11 cellular contexts compared by ENCODE assay signal in genomic region chr3:39254806-39255449, GRCh38. TPM values are rescaled to one million over a fixed set of nuclear protein-coding genes. Genes with fewer than 3 reads are reported as not detected.
DNase-seq lines count a peak whose midpoint lies in the region; ATAC-seq, FAIRE-seq and TF ChIP-seq lines count a peak whose summit lies in the region.
"Had no signal": no experiment of that assay in that cellular context is flagged by ENCODE, and none has a peak within 500 bp of the region (broad histone marks: within the 10 kb centered on the region; RNA-seq: fewer than 3 reads in every experiment).

No MANE protein-coding gene starts in this region.

- no TSS peak for BruUV-seq in A673 (replicated peaks; lab: Mats Ljungman, UMichigan)

- CTCF ChIA-PET in A673 (lab: Charles Lee): no interaction called here

- peak; percentile 1 for ATAC-seq in GM18502 (IDR thresholded peaks at IDR 0.05; ENCODE audit: poor library complexity, unreplicated experiment)
- ATAC-seq in foreskin keratinocyte: peak; percentile 72
- ATAC-seq in GM21529 (IDR thresholded peaks at IDR 0.05; ENCODE audit: unreplicated experiment): no peak

- H3K4me1 ChIP-seq in A673 (ENCODE audit: insufficient read depth, low read length, poor library complexity, severe bottlenecking) (no peaks in the 10 kb centered on the region), foreskin keratinocyte (peaks cover 12% of the 10 kb centered on the region), kidney (ENCODE audit: control insufficient read depth in 1 of 2, insufficient read depth in 1 of 2, low read depth in 1 of 2, low read length in 2 of 2) (no peaks in the 10 kb centered on the region)

- H3K27me3 ChIP-seq in A673 (replicated peaks; ENCODE audit: insufficient read depth, low read depth, low read length, poor library complexity) (no peaks in the 10 kb centered on the region), foreskin keratinocyte (peaks cover 39% of the 10 kb centered on the region), H7 (ENCODE audit: control insufficient read depth, insufficient read depth, low read length) (no peaks in the 10 kb centered on the region)
- H3K27me3 ChIP-seq: heart left ventricle had no signal

- H3K9me3 ChIP-seq in A673 (ENCODE audit: low read depth, low read length, poor library complexity, severe bottlenecking) (no peaks in the 10 kb centered on the region), kidney (ENCODE audit: control insufficient read depth in 1 of 2, low read length in 2 of 2) (no peaks in the 10 kb centered on the region)
- H3K9me3 ChIP-seq: heart left ventricle had no signal

- no peak for TF ChIP-seq CTCF in A673 (conservative IDR thresholded peaks at IDR 0.05; ENCODE audit: low read depth, low read length)
- TF ChIP-seq CTCF in foreskin keratinocyte (conservative IDR thresholded peaks at IDR 0.05): no peak
- TF ChIP-seq CTCF in kidney (IDR thresholded peaks at IDR 0.05; ENCODE audit: borderline replicate concordance, extremely low read depth, insufficient read depth): no peak

- H3K27ac ChIP-seq in A673 (ENCODE audit: low read depth, low read length, poor library complexity, severe bottlenecking): no peak overlapping the region
- H3K27ac ChIP-seq in foreskin keratinocyte: no peak overlapping the region
- no peak overlapping the region for H3K27ac ChIP-seq in kidney (ENCODE audit: low read depth in 2 of 2, low read length in 2 of 2)

- POLR2A ChIA-PET in A673 (lab: Charles Lee; ENCODE audit: low non-redundant PET): no interaction called here

- no peak for FAIRE-seq in kidney (lab: Jason Lieb, UNC)

- no peak overlapping the region for H3K9ac ChIP-seq in kidney (ENCODE audit: low read length in 2 of 2)

- no peak overlapping the region for H3K4me3 ChIP-seq in A673 (ENCODE audit: low read depth, low read length, poor library complexity, severe bottlenecking)
- H3K4me3 ChIP-seq in H7 (ENCODE audit: insufficient read depth, low read depth, low read length): no peak overlapping the region
- no peak overlapping the region for H3K4me3 ChIP-seq in kidney (ENCODE audit: low read length in 2 of 2)
- H3K4me3 ChIP-seq: heart left ventricle had no signal

- intact Hi-C loops in A673 (cut with micrococcal nuclease; ENCODE audit: unreplicated experiment): loop anchor here (5.0 kb wide), 1 partner anchor 43 kb away; no protein-coding TSS in a partner anchor
- intact Hi-C loops in kidney (cut with DNase I): no loop called here

- DNase-seq in A673 (ENCODE audit: low spot score) (peak; percentile 3), RKO (ENCODE audit: low spot score) (peak; percentile 27), foreskin keratinocyte (peak; percentile 25 to 50), H7 (no peak), kidney (no peak)
- DNase-seq in activated CD8-positive, alpha-beta memory T cell treated with anti-CD3 and anti-CD28 coated beads, Interleukin-2, amount 50 U/mL, for 48 hours: no peak
- DNase-seq: cerebellar nuclear complex, NCI-H1105 had no signal

- no peaks in the 10 kb centered on the region for H3K36me3 ChIP-seq in A673 (ENCODE audit: insufficient read depth, low read length, poor library complexity, severe bottlenecking)
- no peaks in the 10 kb centered on the region for H3K36me3 ChIP-seq in H7 (replicated peaks; ENCODE audit: control insufficient read depth, insufficient read depth, low read length)
- H3K36me3 ChIP-seq in kidney (ENCODE audit: control insufficient read depth in 1 of 2, insufficient read depth in 2 of 2, low read length in 2 of 2): no peaks in the 10 kb centered on the region
- H3K36me3 ChIP-seq: heart left ventricle had no signal

RNA-seq across cellular contexts. Expression of gene CX3CR1, which starts 24.9 kb away (rescaled TPM):
- not detected in 2 replicates for total RNA-seq in A673 (2021)
- total RNA-seq in foreskin keratinocyte: not detected in 2 replicates
- polyA plus RNA-seq in foreskin keratinocyte: not detected in 2 replicates
- total RNA-seq in H7 (2014; rRNA removed; shearing (Covaris generic)): 0.03 and 1.0 TPM in 2 replicates
- 4.4 TPM for total RNA-seq in kidney
- 0.99 TPM for polyA plus RNA-seq in kidney (ENCODE audit: insufficient read depth, low read depth, low replicate concordance)

Comparison
In these comparisons a context has a peak if more than half of its experiments do, and no peak if none do; other contexts are left out.
1. DNase-seq: peak in A673 (single experiment), RKO (single experiment) and foreskin keratinocyte (2 of 2); none in H7 (single experiment), activated CD8-positive, alpha-beta memory T cell treated with anti-CD3 and anti-CD28 coated beads, Interleukin-2, amount 50 U/mL, for 48 hours (single experiment) and kidney (single experiment).